ENCODE assay signal across 34 cellular contexts in the genomic region with DNA sequence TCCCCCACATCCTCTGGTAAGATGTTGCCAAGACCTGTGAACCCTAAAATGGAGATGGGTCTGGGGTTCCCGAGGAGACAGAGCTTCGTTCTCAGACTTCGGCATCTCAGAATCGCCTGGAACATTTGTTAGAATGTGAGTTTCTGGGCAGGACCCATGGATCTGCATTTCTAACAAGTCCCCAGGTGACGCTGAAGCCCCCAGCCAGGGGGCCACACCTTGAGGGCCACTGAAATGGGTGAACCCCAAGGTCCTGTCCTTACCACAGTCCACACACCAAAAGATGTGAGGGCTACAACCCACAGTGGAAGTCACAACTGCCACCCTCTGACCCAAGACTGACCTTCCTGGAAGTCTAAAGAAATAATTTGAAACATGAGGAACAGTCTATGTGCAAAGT. TPM values are rescaled to one million over a fixed set of nuclear protein-coding genes. Genes with fewer than 3 reads are reported as not detected.
"Had no signal": no experiment of that assay in that cellular context is flagged by ENCODE, and none has a peak within 500 bp of the region (broad histone marks: within the 10 kb centered on the region; RNA-seq: fewer than 3 reads in every experiment).

No MANE protein-coding gene starts in this region.

- H3K9me3 ChIP-seq: colonic mucosa, esophagus squamous epithelium, gastroesophageal sphincter had no signal

- DNase-seq: activated B cell treated with CpG ODN at 0.5 μM for 24 hours; activated CD4-positive, alpha-beta T cell treated with anti-CD3 and anti-CD28 coated beads for 1 hour; activated CD4-positive, alpha-beta T cell treated with anti-CD3 and anti-CD28 coated beads for 4 hours; activated CD4-positive, alpha-beta T cell treated with anti-CD3 and anti-CD28 coated beads, Interleukin-2, amount 10 ng/mL, durations not matched to agents 7 days and 5 days; activated CD4-positive, alpha-beta T cell treated with anti-CD3 and anti-CD28 coated beads, Interleukin-2, amount 50 U/mL, for 48 hours; activated CD8-positive, alpha-beta memory T cell treated with anti-CD3 and anti-CD28 coated beads for 24 hours; activated CD8-positive, alpha-beta T cell treated with anti-CD3 and anti-CD28 coated beads for 36 hours; activated effector memory CD4-positive, alpha-beta T cell treated with Interleukin-2 at 50 U/mL for 16 hours; activated gamma-delta T cell treated with Interleukin-2 at 50 U/mL for 16 hours; activated naive CD4-positive, alpha-beta T cell treated with anti-CD3 and anti-CD28 coated beads, Interleukin-2, amount 50 U/mL, for 16 hours; activated naive CD4-positive, alpha-beta T cell treated with Interleukin-2 at 50 U/mL for 16 hours; activated T-cell treated with anti-CD3 and anti-CD28 coated beads, Interleukin-2, amount 50 U/mL, for 4 hours; amniotic stem cell; anterior cingulate cortex; central memory CD4-positive, alpha-beta T cell; cerebellar nuclear complex; colonic mucosa; effector memory CD4-positive, alpha-beta T cell; esophagus squamous epithelium; foreskin melanocyte; T-helper 1 cell; T-helper 17 cell; T1000; WERI-Rb-1 had no signal

- H3K27ac ChIP-seq: cardiac muscle cell, colonic mucosa, epithelial cell of prostate, esophagus squamous epithelium, gastroesophageal sphincter, WERI-Rb-1 had no signal

- ATAC-seq: activated CD8-positive, alpha-beta T cell treated with anti-CD3 and anti-CD28 coated beads for 36 hours; activated T-cell treated with anti-CD3 and anti-CD28 coated beads, Interleukin-2, amount 50 U/mL, for 4 hours; activated T-helper 17 cell treated with anti-CD3 and anti-CD28 coated beads, Interleukin-2, amount 50 U/mL, for 72 hours; gastroesophageal sphincter; T-helper 17 cell had no signal

- H3K36me3 ChIP-seq: cardiac muscle cell, colonic mucosa had no signal

- H3K27me3 ChIP-seq: cardiac muscle cell, colonic mucosa, dorsolateral prefrontal cortex, esophagus squamous epithelium, gastroesophageal sphincter had no signal

- H3K4me3 ChIP-seq: cardiac muscle cell, colonic mucosa, dorsolateral prefrontal cortex, esophagus squamous epithelium, gastroesophageal sphincter had no signal

- H3K4me1 ChIP-seq: colonic mucosa had no signal

RNA-seq across cellular contexts. Expression of a gene that starts 14.0 kb away (rescaled TPM):
- total RNA-seq: activated B cell treated with CpG ODN at 0.5 μM for 24 hours; activated CD4-positive, alpha-beta T cell treated with anti-CD3 and anti-CD28 coated beads, Interleukin-2, amount 10 ng/mL, durations not matched to agents 7 days and 5 days had no signal

RNA-seq across cellular contexts. Expression of a gene that starts 28.0 kb away (rescaled TPM):
- total RNA-seq: activated B cell treated with CpG ODN at 0.5 μM for 24 hours; activated CD4-positive, alpha-beta T cell treated with anti-CD3 and anti-CD28 coated beads, Interleukin-2, amount 10 ng/mL, durations not matched to agents 7 days and 5 days; activated CD8-positive, alpha-beta T cell treated with anti-CD3 and anti-CD28 coated beads for 36 hours; activated T-cell treated with anti-CD3 and anti-CD28 coated beads, Interleukin-2, amount 50 U/mL, for 4 hours; activated T-helper 17 cell treated with anti-CD3 and anti-CD28 coated beads, Interleukin-2, amount 50 U/mL, for 72 hours; astrocyte; cardiac muscle cell; fibroblast of lung; fibroblast of villous mesenchyme; glomerular endothelial cell; T-helper 17 cell had no signal
- polyA plus RNA-seq: cardiac muscle cell, fibroblast of lung had no signal

RNA-seq across cellular contexts. Expression of a gene that starts 38.7 kb away (rescaled TPM):
- total RNA-seq: activated B cell treated with CpG ODN at 0.5 μM for 24 hours; activated CD4-positive, alpha-beta T cell treated with anti-CD3 and anti-CD28 coated beads, Interleukin-2, amount 10 ng/mL, durations not matched to agents 7 days and 5 days; activated T-cell treated with anti-CD3 and anti-CD28 coated beads, Interleukin-2, amount 50 U/mL, for 4 hours; activated T-helper 17 cell treated with anti-CD3 and anti-CD28 coated beads, Interleukin-2, amount 50 U/mL, for 72 hours; cardiac muscle cell; colonic mucosa; fibroblast of villous mesenchyme; glomerular endothelial cell; T-helper 17 cell had no signal
- polyA plus RNA-seq: adipose tissue, cardiac muscle cell had no signal
